Comparison of ENCODE assay signal across 10 cellular contexts in genomic region chr19:39823693-39824092, GRCh38. TPM values are rescaled to one million over a fixed set of nuclear protein-coding genes. Genes with fewer than 3 reads are reported as not detected.
A peak's percentile ranks its signal among the peaks of the same experiment; 100 is the strongest.
DNase-seq lines count a peak whose midpoint lies in the region; ATAC-seq and TF ChIP-seq lines count a peak whose summit lies in the region.
"Had no signal": no experiment of that assay in that cellular context is flagged by ENCODE, and none has a peak within 500 bp of the region (broad histone marks: within the 10 kb centered on the region; RNA-seq: fewer than 3 reads in every experiment).

No MANE protein-coding gene starts in this region.

- H3K27me3 ChIP-seq in SU-DHL-6 (ENCODE audit: low read length) = no peaks in the 10 kb centered on the region
- no peaks in the 10 kb centered on the region for H3K27me3 ChIP-seq in iPS-15b (ENCODE audit: control insufficient read depth, insufficient read depth, low read length)
- no peaks in the 10 kb centered on the region for H3K27me3 ChIP-seq in spleen (replicated peaks in 1 of 7)

- peak overlapping the region; percentile 74 for H2AFZ ChIP-seq in SU-DHL-6 (ENCODE audit: low read depth, low read length, severe bottlenecking)

- TF ChIP-seq POLR2A in spleen (IDR thresholded peaks at IDR 0.05) = no peak

- H3K9me2 ChIP-seq in SU-DHL-6 (replicated peaks; ENCODE audit: insufficient read depth, low read length) = no peaks in the 10 kb centered on the region

- ATAC-seq in GM18861 (IDR thresholded peaks at IDR 0.05; ENCODE audit: unreplicated experiment) = no peak

- H3K4me1 ChIP-seq in HEK293 (ENCODE audit: control insufficient read depth, insufficient read depth, low read length) = peaks cover 12% of the 10 kb centered on the region
- peaks cover 2% of the 10 kb centered on the region for H3K4me1 ChIP-seq in iPS-15b (ENCODE audit: control insufficient read depth, insufficient read depth, low read length)
- peaks cover 5 to 56% (median 23%) of the 10 kb centered on the region in 6 donors for H3K4me1 ChIP-seq in spleen

- intact Hi-C loops in spleen (cut with DNase I; ENCODE audit: low total_unique reads) = no loop called here

- peak overlapping the region; percentile 61 for H3K9ac ChIP-seq in SU-DHL-6 (ENCODE audit: low read length)
- peak overlapping the region; percentile 83 for H3K9ac ChIP-seq in iPS-15b (ENCODE audit: low read depth, low read length)

- peak overlapping the region; percentile 82 for H3K4me2 ChIP-seq in SU-DHL-6 (ENCODE audit: low read depth, low read length, poor library complexity, severe bottlenecking)

- WGBS in spleen, 5 donors = 32 to 43% (median 35%) methylated on average over 7 of the region's 7 CpGs

- DNase-seq in spleen (no peak), T-helper 9 cell (no peak)
- no peak for DNase-seq in stimulated activated naive CD4-positive, alpha-beta T cell (lab: John Stamatoyannopoulos, UW)
- no peak for DNase-seq in activated CD4-positive, alpha-beta T cell treated with anti-CD3 and anti-CD28 coated beads for 1 hour

- POLR2A ChIA-PET in HEK293 (lab: Yijun Ruan, JAX) = interaction anchor here (1.5 to 2.5 kb wide), 2 partner anchors 10 to 31 kb away, joined by 4 to 28 read pairs; partner anchors contain the start of gene DYRK1B

- H3K36me3 ChIP-seq in HEK293 (ENCODE audit: control insufficient read depth in 2 of 2, insufficient read depth in 1 of 2, low read length in 2 of 2) (peaks cover 34 to 74% of the 10 kb centered on the region in 2 experiments), SU-DHL-6 (ENCODE audit: low read length) (no peaks in the 10 kb centered on the region), iPS-15b (ENCODE audit: control insufficient read depth, insufficient read depth, low read length) (peaks cover 3% of the 10 kb centered on the region), spleen (peaks cover 0 to 38% (median 33%) of the 10 kb centered on the region in 6 donors)

- H3F3A ChIP-seq in SU-DHL-6 (ENCODE audit: insufficient read depth) = no peaks in the 10 kb centered on the region

- peak overlapping the region; percentile 59 for H3K4me3 ChIP-seq in HEK293 (ENCODE audit: low read depth, low read length)
- H3K4me3 ChIP-seq in SU-DHL-6 (ENCODE audit: insufficient read depth, low read length, poor library complexity, severe bottlenecking) = peak overlapping the region; percentile 68
- peak overlapping the region; percentile 98 for H3K4me3 ChIP-seq in iPS-15b (ENCODE audit: low read depth, low read length)
- H3K4me3 ChIP-seq in spleen = peak overlapping the region; percentile 61 to 88 (median 75)
- H3K4me3 ChIP-seq: K562 had no signal

- H3K27ac ChIP-seq in HEK293 (ENCODE audit: extremely low read depth, low read depth, low read length) (peak overlapping the region; percentile 75), SU-DHL-6 (ENCODE audit: low read depth, low read length) (no peak overlapping the region), spleen (peak overlapping the region in 6 of 8 donors; percentile 70 to 86 (median 81))

- H3K9me3 ChIP-seq in HEK293 (ENCODE audit: control insufficient read depth, insufficient read depth, low read depth, low read length) = no peaks in the 10 kb centered on the region
- H3K9me3 ChIP-seq in SU-DHL-6 (ENCODE audit: insufficient read depth, low read length) = no peaks in the 10 kb centered on the region
- no peaks in the 10 kb centered on the region for H3K9me3 ChIP-seq in iPS-15b (ENCODE audit: control insufficient read depth, insufficient read depth, low read length)
- H3K9me3 ChIP-seq in spleen = no peaks in the 10 kb centered on the region

- TF ChIP-seq CTCF in HEK293 (tag by site-specific recombination; IDR thresholded peaks at IDR 0.05) (no peak), SU-DHL-6 (IDR thresholded peaks at IDR 0.05; ENCODE audit: insufficient read depth, low read length, poor library complexity, severe bottlenecking) (no peak), spleen (IDR thresholded peaks at IDR 0.05 in 8 of 11, conservative IDR thresholded peaks at IDR 0.05 in 3 of 11) (no peak)

- peaks cover 4% of the 10 kb centered on the region; the same call in 1 of the 2 replicates for H3K79me2 ChIP-seq in SU-DHL-6 (ENCODE audit: insufficient read depth, low read length)

- no peaks in the 10 kb centered on the region for H4K20me1 ChIP-seq in SU-DHL-6 (ENCODE audit: low read depth, low read length)

- CTCF ChIA-PET in HEK293 (lab: Yijun Ruan, JAX) = interaction anchor here (9.7 kb wide), 1 partner anchor 20 kb away, joined by 102 read pairs; no protein-coding TSS in a partner anchor

TF ChIP-seq in HEK293, 187 proteins besides CTCF, POLR2A, EP300 and RAD21 (continues in another document):
- TF ChIP-seq HIC1 (tag by site-specific recombination; IDR thresholded peaks at IDR 0.05) = no peak
- 0 out of 2 replicates have a peak, but pooled peaks have one; percentile 38 for TF ChIP-seq ZNF391 (tag by site-specific recombination; IDR thresholded peaks at IDR 0.05; ENCODE audit: borderline replicate concordance, low read depth)
- 0 out of 2 replicates have a peak, but pooled peaks have one; percentile 4 for TF ChIP-seq ZNF366 (tag by site-specific recombination; conservative IDR thresholded peaks at IDR 0.05)
- no peak for TF ChIP-seq REPIN1 (tag by site-specific recombination; IDR thresholded peaks at IDR 0.05; ENCODE audit: low read depth)
- TF ChIP-seq EGR2 (tag by site-specific recombination; IDR thresholded peaks at IDR 0.05; ENCODE audit: low read depth) = no peak
- TF ChIP-seq ZNF837 (tag by site-specific recombination; IDR thresholded peaks at IDR 0.05) = no peak
- no peak for TF ChIP-seq ZNF157 (tag by site-specific recombination; IDR thresholded peaks at IDR 0.05)
- no peak for TF ChIP-seq ZNF202 (tag by site-specific recombination; IDR thresholded peaks at IDR 0.05; ENCODE audit: borderline replicate concordance)
- TF ChIP-seq, protein P1, sequence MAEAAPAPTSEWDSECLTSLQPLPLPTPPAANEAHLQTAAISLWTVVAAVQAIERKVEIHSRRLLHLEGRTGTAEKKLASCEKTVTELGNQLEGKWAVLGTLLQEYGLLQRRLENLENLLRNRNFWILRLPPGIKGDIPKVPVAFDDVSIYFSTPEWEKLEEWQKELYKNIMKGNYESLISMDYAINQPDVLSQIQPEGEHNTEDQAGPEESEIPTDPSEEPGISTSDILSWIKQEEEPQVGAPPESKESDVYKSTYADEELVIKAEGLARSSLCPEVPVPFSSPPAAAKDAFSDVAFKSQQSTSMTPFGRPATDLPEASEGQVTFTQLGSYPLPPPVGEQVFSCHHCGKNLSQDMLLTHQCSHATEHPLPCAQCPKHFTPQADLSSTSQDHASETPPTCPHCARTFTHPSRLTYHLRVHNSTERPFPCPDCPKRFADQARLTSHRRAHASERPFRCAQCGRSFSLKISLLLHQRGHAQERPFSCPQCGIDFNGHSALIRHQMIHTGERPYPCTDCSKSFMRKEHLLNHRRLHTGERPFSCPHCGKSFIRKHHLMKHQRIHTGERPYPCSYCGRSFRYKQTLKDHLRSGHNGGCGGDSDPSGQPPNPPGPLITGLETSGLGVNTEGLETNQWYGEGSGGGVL (tag by site-specific recombination; IDR thresholded peaks at IDR 0.05) = no peak
- TF ChIP-seq ZNF449 (tag by site-specific recombination; IDR thresholded peaks at IDR 0.05) = no peak

RNA-seq across cellular contexts. Expression of gene DYRK1B, which starts 10.3 kb away (rescaled TPM):
- total RNA-seq in spleen = 10 to 100 TPM; 15.1 to 32.7 (median 18.8) TPM
- polyA plus RNA-seq in spleen = 10 to 100 TPM; 11.2 to 19.8 (median 13.6) TPM

RNA-seq across cellular contexts. Expression of gene FBL, which starts 22.5 kb away (rescaled TPM):
- 100 to 1,000 TPM; 126 to 212 (median 174) TPM for total RNA-seq in spleen
- 100 to 1,000 TPM; 298 to 403 (median 348) TPM for polyA plus RNA-seq in spleen

RNA-seq across cellular contexts. Expression of gene LEUTX, which starts 45.0 kb away (rescaled TPM):
- total RNA-seq in spleen = not detected
- polyA plus RNA-seq in spleen = not detected
- total RNA-seq: activated CD8-positive, alpha-beta memory T cell treated with anti-CD3 and anti-CD28 coated beads for 36 hours; K562 had no signal
- polyA plus RNA-seq: K562 had no signal
